ENCODE assay signal across 25 cellular contexts in genomic region chr13:27613623-27614022, GRCh38.
"Had no signal": no experiment of that assay in that cellular context is flagged by ENCODE, and none has a peak within 500 bp of the region (broad histone marks: within the 10 kb centered on the region; RNA-seq: fewer than 3 reads in every experiment).

No MANE protein-coding gene starts in this region.

- H3K4me3 ChIP-seq: esophagus squamous epithelium, gastroesophageal sphincter had no signal

- H3K27me3 ChIP-seq: esophagus squamous epithelium, gastroesophageal sphincter had no signal

- DNase-seq: activated CD4-positive, alpha-beta memory T cell treated with anti-CD3 and anti-CD28 coated beads for 36 hours; activated CD4-positive, alpha-beta T cell treated with anti-CD3 and anti-CD28 coated beads for 36 hours; activated CD4-positive, alpha-beta T cell treated with anti-CD3 and anti-CD28 coated beads, Interleukin-2, amount 10 ng/mL, durations not matched to agents 24 days and 14 days; activated CD4-positive, CD25-positive, alpha-beta regulatory T cell; activated CD4-positive, CD25-positive, alpha-beta regulatory T cell treated with anti-CD3 and anti-CD28 coated beads, Interleukin-2, amount 50 U/mL, for 72 hours; activated CD8-positive, alpha-beta memory T cell treated with anti-CD3 and anti-CD28 coated beads, Interleukin-2, amount 10 ng/mL, durations not matched to agents 7 days and 5 days; activated CD8-positive, alpha-beta memory T cell treated with anti-CD3 and anti-CD28 coated beads, Interleukin-2, amount 50 U/mL, for 48 hours; activated CD8-positive, alpha-beta T cell treated with anti-CD3 and anti-CD28 coated beads, Interleukin-2, amount 10 ng/mL, durations not matched to agents 7 days and 5 days; activated effector memory CD4-positive, alpha-beta T cell treated with Interleukin-2 at 50 U/mL for 16 hours; activated gamma-delta T cell treated with Interleukin-2 at 50 U/mL for 16 hours; activated naive CD4-positive, alpha-beta T cell treated with anti-CD3 and anti-CD28 coated beads, Interleukin-2, amount 50 U/mL, for 16 hours; activated naive CD4-positive, alpha-beta T cell treated with Interleukin-2 at 50 U/mL for 16 hours; activated T-cell treated with anti-CD3 and anti-CD28 coated beads for 4 hours; activated T-cell treated with anti-CD3 and anti-CD28 coated beads, Interleukin-2, amount 50 U/mL, for 24 hours; activated T-cell treated with anti-CD3 and anti-CD28 coated beads, Interleukin-2, amount 50 U/mL, for 72 hours; amniotic stem cell; anterior cingulate cortex; caudate nucleus; effector CD8-positive, alpha-beta T cell; esophagus squamous epithelium; foreskin melanocyte; T-helper 2 cell had no signal

- H3K36me3 ChIP-seq: gastroesophageal sphincter had no signal

- H3K27ac ChIP-seq: epithelial cell of prostate, esophagus squamous epithelium, gastroesophageal sphincter had no signal

- ATAC-seq: activated CD4-positive, alpha-beta T cell treated with anti-CD3 and anti-CD28 coated beads for 36 hours; activated CD8-positive, alpha-beta memory T cell treated with anti-CD3 and anti-CD28 coated beads, Interleukin-2, amount 10 ng/mL, durations not matched to agents 7 days and 5 days; activated CD8-positive, alpha-beta T cell treated with anti-CD3 and anti-CD28 coated beads, Interleukin-2, amount 10 ng/mL, durations not matched to agents 7 days and 5 days; activated T-cell treated with anti-CD3 and anti-CD28 coated beads, Interleukin-2, amount 50 U/mL, for 72 hours; activated T-helper 17 cell treated with anti-CD3 and anti-CD28 coated beads, Interleukin-2, amount 50 U/mL, for 72 hours; gastroesophageal sphincter had no signal
